In genomic region chr13:98352226-98352625, GRCh38 we compare ENCODE assay signal across 12 cellular contexts.
DNase-seq lines count a peak whose midpoint lies in the region; ATAC-seq and TF ChIP-seq lines count a peak whose summit lies in the region.
"Had no signal": no experiment of that assay in that cellular context is flagged by ENCODE, and none has a peak within 500 bp of the region (broad histone marks: within the 10 kb centered on the region; RNA-seq: fewer than 3 reads in every experiment).

No MANE protein-coding gene starts in this region.

- H3K27ac ChIP-seq in H9 (ENCODE audit: insufficient read length, low read depth, low read length) (no peak overlapping the region), mesodermal cell (ENCODE audit: low read depth, low read length, severe bottlenecking) (peak overlapping the region; percentile 39), thyroid gland (peak overlapping the region; percentile 59 to 82 (median 78)), aorta (ENCODE audit: low read depth in 1 of 2, low read length in 2 of 2) (no peak overlapping the region), left lung (no peak overlapping the region)
- H3K27ac ChIP-seq: BLaER1 treated with 17β-estradiol and CSF1 and Interleukin-3, amounts not matched to agents 10 nM and 100 nM had no signal

- no peak overlapping the region for H3K9ac ChIP-seq in H9 (ENCODE audit: extremely low read depth, insufficient read length, low read length)
- H3K9ac ChIP-seq: BLaER1 treated with 17β-estradiol and CSF1 and Interleukin-3, amounts not matched to agents 10 nM and 100 nM had no signal

- H3K18ac ChIP-seq in H9 (ENCODE audit: insufficient read length, low read depth, low read length) = no peak overlapping the region

- no peak overlapping the region for H2BK20ac ChIP-seq in H9 (ENCODE audit: low read depth, low read length, poor library complexity, severe bottlenecking)

- CTCF ChIA-PET in WTC11 (lab: Charles Lee) = interaction anchor here (0.7 to 1.3 kb wide), 2 partner anchors 24 to 319 kb away, joined by 3 read pairs; no protein-coding TSS in a partner anchor

- no peak overlapping the region for H2AFZ ChIP-seq in H9 (ENCODE audit: low read length)

- TF ChIP-seq CTCF in H9 (conservative IDR thresholded peaks at IDR 0.05) (no peak), WTC11 (IDR thresholded peaks at IDR 0.05) (no peak), thyroid gland (IDR thresholded peaks at IDR 0.05) (no peak), left lung (IDR thresholded peaks at IDR 0.05) (no peak)

- H3K27me3 Mint-ChIP-seq in H9 (ENCODE audit: low read depth) (no peaks in the 10 kb centered on the region), WTC11 (ENCODE audit: low read depth) (no peaks in the 10 kb centered on the region)
- H3K27me3 Mint-ChIP-seq: CD4-positive, CD25-positive, alpha-beta regulatory T cell had no signal

- no peaks in the 10 kb centered on the region for H3K79me1 ChIP-seq in H9 (ENCODE audit: insufficient read depth, low read depth, low read length, poor library complexity, severe bottlenecking)

- H4K91ac ChIP-seq in H9 (ENCODE audit: insufficient read length, low read depth, low read length) = no peak overlapping the region

- DNase-seq in H9 (no peak), WTC11 (ENCODE audit: low spot score) (no peak), thyroid gland (peak; percentile 85 to 87), aorta (no peak), left lung (no peak)
- DNase-seq: ACHN; CD4-positive, CD25-positive, alpha-beta regulatory T cell; DMS53; GF-D8 had no signal

- H2BK5ac ChIP-seq in H9 (ENCODE audit: insufficient read length, low read length) = no peak overlapping the region

- no peak overlapping the region for H3T11ph ChIP-seq in H9 (ENCODE audit: low read length)

- H4K8ac ChIP-seq in H9 (replicated peaks; ENCODE audit: insufficient read length, low read depth, low read length) = no peak overlapping the region

- H3K4me3 ChIP-seq in mesodermal cell (ENCODE audit: extremely low read depth, insufficient read depth, low read length, poor library complexity, severe bottlenecking) (no peak overlapping the region), thyroid gland (replicated peaks in 1 of 3) (no peak overlapping the region), aorta (ENCODE audit: low read length in 2 of 2) (no peak overlapping the region), left lung (no peak overlapping the region)
- H3K4me3 ChIP-seq: BLaER1 treated with 17β-estradiol and CSF1 and Interleukin-3, amounts not matched to agents 10 nM and 100 nM had no signal

- no peaks in the 10 kb centered on the region for H4K20me1 ChIP-seq in H9 (ENCODE audit: control insufficient read depth, insufficient read depth, insufficient read length)

- H3K4me2 ChIP-seq in H9 (ENCODE audit: insufficient read depth, insufficient read length, low read length) = no peak overlapping the region

- no CpG with 5 or more reads among the region's 4 CpGs for WGBS in H9 (ENCODE audit: extremely low coverage, insufficient read length, low lambda C conversion rate)
- 86 to 100% methylated on average over 2 of the region's 4 CpGs for WGBS in mesodermal cell (ENCODE audit: insufficient coverage in 2 of 2), 2 experiments
- 32 to 36% methylated on average over 4 of the region's 4 CpGs for WGBS in thyroid gland, 2 donors
- WGBS in aorta, 2 donors = 91 to 94% methylated on average over 4 of the region's 4 CpGs

- ATAC-seq in WTC11 = no peak
- ATAC-seq in aorta (ENCODE audit: low FRiP score) = no peak
- ATAC-seq in left lung = no peak
- no peak for ATAC-seq in GM19397 (IDR thresholded peaks at IDR 0.05; ENCODE audit: unreplicated experiment)

- H3K36me3 ChIP-seq in mesodermal cell (ENCODE audit: control insufficient read depth, insufficient read depth, low read length) = peaks cover 3% of the 10 kb centered on the region
- no peaks in the 10 kb centered on the region for H3K36me3 ChIP-seq in thyroid gland
- no peaks in the 10 kb centered on the region for H3K36me3 ChIP-seq in aorta (ENCODE audit: control insufficient read depth in 1 of 2, insufficient read depth in 2 of 2, low read length in 1 of 2)
- H3K36me3 ChIP-seq in left lung = no peaks in the 10 kb centered on the region

- H3K9me3 ChIP-seq in H9 (ENCODE audit: control insufficient read depth, low read depth, low read length) (no peaks in the 10 kb centered on the region), mesodermal cell (ENCODE audit: control insufficient read depth, low read length) (no peaks in the 10 kb centered on the region), thyroid gland (no peaks in the 10 kb centered on the region), aorta (ENCODE audit: control insufficient read depth, low read length) (no peaks in the 10 kb centered on the region), left lung (no peaks in the 10 kb centered on the region)

- no peaks in the 10 kb centered on the region for H3K4me1 ChIP-seq in H9 (ENCODE audit: insufficient read depth, low read length)
- H3K4me1 ChIP-seq in mesodermal cell (ENCODE audit: control insufficient read depth, insufficient read depth, low read length, poor library complexity, severe bottlenecking) = no peaks in the 10 kb centered on the region
- peaks cover 27 to 43% of the 10 kb centered on the region in 2 donors for H3K4me1 ChIP-seq in thyroid gland
- no peaks in the 10 kb centered on the region for H3K4me1 ChIP-seq in aorta (ENCODE audit: control insufficient read depth in 1 of 2, insufficient read depth in 2 of 2, low read length in 2 of 2)
- H3K4me1 ChIP-seq in left lung = peaks cover 0 to 6% of the 10 kb centered on the region in 2 donors

- TF ChIP-seq POLR2A in thyroid gland (IDR thresholded peaks at IDR 0.05) = no peak

- no peak overlapping the region for H3K23ac ChIP-seq in H9 (ENCODE audit: insufficient read length, low read depth, low read length)

- intact Hi-C loops in thyroid gland (cut with DNase I) (no loop called here), aorta (cut with DNase I) (no loop called here), left lung (cut with DNase I) (no loop called here)

- POLR2A ChIA-PET in WTC11 (lab: Charles Lee) = no interaction called here

- H3K4me1 Mint-ChIP-seq in H9 (peaks cover 9 to 11% of the 10 kb centered on the region in 2 experiments), WTC11 (peaks cover 9% of the 10 kb centered on the region)
- H3K4me1 Mint-ChIP-seq: CD4-positive, CD25-positive, alpha-beta regulatory T cell had no signal

- no peak overlapping the region for H3K14ac ChIP-seq in H9 (ENCODE audit: insufficient read depth, low read length)

- H3K36me3 Mint-ChIP-seq in H9 (ENCODE audit: insufficient read depth in 1 of 3, low read depth in 3 of 3) = no peaks in the 10 kb centered on the region
- H3K36me3 Mint-ChIP-seq in WTC11 = no peaks in the 10 kb centered on the region
- H3K36me3 Mint-ChIP-seq: CD4-positive, CD25-positive, alpha-beta regulatory T cell had no signal

- no peak overlapping the region for H2BK12ac ChIP-seq in H9 (ENCODE audit: insufficient read length, low read depth, low read length)

- H3K27ac Mint-ChIP-seq in H9 = peak overlapping the region in 2 of 3 experiments; percentile 10 to 28; a peak in 2 of 7 replicates
- peak overlapping the region; percentile 62 for H3K27ac Mint-ChIP-seq in WTC11
- H3K27ac Mint-ChIP-seq: CD4-positive, CD25-positive, alpha-beta regulatory T cell had no signal

- H2BK120ac ChIP-seq in H9 (ENCODE audit: low read depth, low read length, poor library complexity, severe bottlenecking) = no peak overlapping the region

- H3K9me3 Mint-ChIP-seq in H9 = no peaks in the 10 kb centered on the region
- no peaks in the 10 kb centered on the region for H3K9me3 Mint-ChIP-seq in WTC11
- H3K9me3 Mint-ChIP-seq: CD4-positive, CD25-positive, alpha-beta regulatory T cell had no signal

- no peak overlapping the region for H3K56ac ChIP-seq in H9 (ENCODE audit: insufficient read length, low read depth, low read length)

- H2BK15ac ChIP-seq in H9 (ENCODE audit: low read depth, low read length) = no peak overlapping the region

- H3K27me3 ChIP-seq in H9 (ENCODE audit: insufficient read depth, low read length) = no peaks in the 10 kb centered on the region
- no peaks in the 10 kb centered on the region for H3K27me3 ChIP-seq in thyroid gland
- H3K27me3 ChIP-seq in aorta (ENCODE audit: control insufficient read depth in 1 of 2, insufficient read depth in 2 of 2, low read length in 1 of 2) = no peaks in the 10 kb centered on the region
- no peaks in the 10 kb centered on the region for H3K27me3 ChIP-seq in left lung
- H3K27me3 ChIP-seq: BLaER1 treated with 17β-estradiol and CSF1 and Interleukin-3, amounts not matched to agents 10 nM and 100 nM had no signal

- H3K79me2 ChIP-seq in H9 (ENCODE audit: insufficient read depth, low read length) = no peaks in the 10 kb centered on the region

- H3K4ac ChIP-seq in H9 (ENCODE audit: low read depth, low read length) = no peak overlapping the region

- H3K23me2 ChIP-seq in H9 (ENCODE audit: insufficient read length, low read depth, low read length, poor library complexity, severe bottlenecking) = no peaks in the 10 kb centered on the region

- H3K4me3 Mint-ChIP-seq in H9 (no peak overlapping the region), WTC11 (no peak overlapping the region)
- H3K4me3 Mint-ChIP-seq: CD4-positive, CD25-positive, alpha-beta regulatory T cell had no signal

- no peak overlapping the region for H2AK5ac ChIP-seq in H9 (ENCODE audit: insufficient read length, low read length)

- H4K5ac ChIP-seq in H9 (ENCODE audit: insufficient read length, low read depth, low read length) = no peak overlapping the region

TF ChIP-seq in WTC11, 78 proteins besides CTCF, POLR2A, EP300 and RAD21 (continues in another document):
- TF ChIP-seq MXD4 (CRISPR knock-in tag; IDR thresholded peaks at IDR 0.05; ENCODE audit: borderline replicate concordance) = no peak
- TF ChIP-seq ATF6 (CRISPR knock-in tag; IDR thresholded peaks at IDR 0.05) = no peak

Comparison
In these comparisons a context has a peak if more than half of its experiments do, and no peak if none do; other contexts are left out.
1. DNase-seq: peak in thyroid gland (2 of 2); none in H9 (single experiment), WTC11 (single experiment), aorta (0 of 2) and left lung (0 of 2).
2. H3K27ac ChIP-seq: peak in mesodermal cell (single experiment) and thyroid gland (3 of 3); none in H9 (single experiment), aorta (0 of 2) and left lung (0 of 2).